In the genomic region with DNA sequence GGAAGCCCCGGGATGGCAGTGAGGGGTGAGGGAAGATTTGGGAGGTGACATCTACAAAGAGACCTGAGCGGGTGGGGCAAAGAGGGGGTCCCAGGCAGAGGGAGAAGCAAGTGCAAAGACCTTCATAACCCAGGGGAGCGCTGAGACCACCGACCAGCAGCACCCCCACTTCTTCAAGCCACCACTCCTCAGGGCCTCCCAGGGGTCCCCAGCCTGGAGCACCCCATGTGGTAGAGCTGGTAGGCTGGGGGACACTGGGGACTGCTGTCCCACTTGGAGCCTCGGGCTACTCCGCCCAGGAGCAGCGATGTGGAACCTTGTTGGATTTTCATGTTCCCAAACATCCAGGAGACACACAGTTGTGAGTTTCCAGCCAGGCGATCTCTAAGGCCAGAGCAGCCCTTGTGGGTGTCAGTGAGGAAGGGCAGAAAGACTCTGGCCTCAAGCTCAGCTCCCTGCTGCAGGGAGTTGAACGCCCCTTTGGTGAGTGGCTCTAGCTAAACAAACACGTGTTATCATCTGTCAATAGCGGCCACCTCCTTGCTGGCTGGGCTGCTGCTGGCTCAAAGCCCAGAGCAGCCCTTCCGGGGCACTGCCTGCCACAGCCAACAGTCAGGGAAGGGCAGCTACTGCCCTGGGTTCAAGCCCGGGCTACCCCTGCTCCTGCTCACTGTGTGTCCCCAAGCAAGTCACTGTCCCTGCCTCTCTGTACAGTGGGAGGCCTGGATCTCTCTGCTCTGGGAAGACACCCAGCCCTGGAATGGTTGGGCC, we compare ENCODE assay signal across 9 cellular contexts. TPM values are rescaled to one million over a fixed set of nuclear protein-coding genes. Genes with fewer than 3 reads are reported as not detected.
DNase-seq lines count a peak whose midpoint lies in the region; ATAC-seq and TF ChIP-seq lines count a peak whose summit lies in the region.
"Had no signal": no experiment of that assay in that cellular context is flagged by ENCODE, and none has a peak within 500 bp of the region (broad histone marks: within the 10 kb centered on the region; RNA-seq: fewer than 3 reads in every experiment).

No MANE protein-coding gene starts in this region.

- no peak overlapping the region for H3K27ac Mint-ChIP-seq in T-helper 17 cell
- H3K27ac Mint-ChIP-seq: activated naive CD4-positive, alpha-beta T cell treated with anti-CD3 and anti-CD28 coated beads, Interleukin-2, amount 50 U/mL, for 24 hours had no signal

- no peaks in the 10 kb centered on the region for H3K9me3 ChIP-seq in T-helper 17 cell (ENCODE audit: control insufficient read depth, low read length, poor library complexity, severe bottlenecking)

- H3K4me1 Mint-ChIP-seq in T-helper 17 cell: peaks cover 9% of the 10 kb centered on the region

- H3K27me3 ChIP-seq in foreskin keratinocyte: peaks cover 10% of the 10 kb centered on the region

- peaks cover 5% of the 10 kb centered on the region for H3K27me3 Mint-ChIP-seq in T-helper 17 cell
- H3K27me3 Mint-ChIP-seq: activated naive CD4-positive, alpha-beta T cell treated with anti-CD3 and anti-CD28 coated beads, Interleukin-2, amount 50 U/mL, for 24 hours had no signal

- no peak for TF ChIP-seq CTCF in foreskin keratinocyte (conservative IDR thresholded peaks at IDR 0.05)

- no peak overlapping the region for H3K4me3 Mint-ChIP-seq in T-helper 17 cell
- H3K4me3 Mint-ChIP-seq: activated naive CD4-positive, alpha-beta T cell treated with anti-CD3 and anti-CD28 coated beads, Interleukin-2, amount 50 U/mL, for 24 hours had no signal

- peak; percentile 97 for DNase-seq in DMS53 treated with DMSO at 0.1 percent for 48 hours (lab: John Stamatoyannopoulos, UW; ENCODE audit: unreplicated experiment)
- peak; percentile 22 for DNase-seq in NCI-H2107 (lab: John Stamatoyannopoulos, UW)
- peak; percentile 28 for DNase-seq in cerebellum (ENCODE audit: low spot score)
- DNase-seq in myocyte (ENCODE audit: low read depth): peak; percentile 60
- no peak for DNase-seq in T-helper 17 cell
- no peak for DNase-seq in foreskin keratinocyte
- no peak for DNase-seq in activated CD8-positive, alpha-beta memory T cell treated with anti-CD3 and anti-CD28 coated beads, Interleukin-2, amount 50 U/mL, for 4 hours

- no peaks in the 10 kb centered on the region for H3K4me1 ChIP-seq in foreskin keratinocyte

- ATAC-seq in GM18909 (IDR thresholded peaks at IDR 0.05; ENCODE audit: poor library complexity, unreplicated experiment): no peak
- ATAC-seq in T-helper 17 cell: no peak
- no peak for ATAC-seq in foreskin keratinocyte

- H3K27ac ChIP-seq in foreskin keratinocyte: no peak overlapping the region

- no peaks in the 10 kb centered on the region for H3K36me3 Mint-ChIP-seq in T-helper 17 cell (ENCODE audit: low read depth)
- H3K36me3 Mint-ChIP-seq: activated naive CD4-positive, alpha-beta T cell treated with anti-CD3 and anti-CD28 coated beads, Interleukin-2, amount 50 U/mL, for 24 hours had no signal

RNA-seq across cellular contexts. Expression of gene CHKA, which starts 25.7 kb away (rescaled TPM):
- total RNA-seq in cerebellum (53.4 TPM), myocyte (12.0 and 15.3 TPM in 2 replicates), T-helper 17 cell (1 to 10 TPM; 7.4 to 9.8 TPM), foreskin keratinocyte (3.8 and 5.4 TPM in 2 replicates)
- polyA plus RNA-seq in myocyte (2012): 16.8 TPM
- polyA plus RNA-seq in foreskin keratinocyte: 3.4 and 4.3 TPM in 2 replicates

Comparison
In these comparisons a context has a peak if more than half of its experiments do, and no peak if none do; other contexts are left out.
1. DNase-seq: peak in DMS53 treated with DMSO at 0.1 percent for 48 hours (single experiment), NCI-H2107 (single experiment), cerebellum (single experiment) and myocyte (single experiment); none in T-helper 17 cell (0 of 3), foreskin keratinocyte (0 of 2) and activated CD8-positive, alpha-beta memory T cell treated with anti-CD3 and anti-CD28 coated beads, Interleukin-2, amount 50 U/mL, for 4 hours (single experiment).